In the genomic region with DNA sequence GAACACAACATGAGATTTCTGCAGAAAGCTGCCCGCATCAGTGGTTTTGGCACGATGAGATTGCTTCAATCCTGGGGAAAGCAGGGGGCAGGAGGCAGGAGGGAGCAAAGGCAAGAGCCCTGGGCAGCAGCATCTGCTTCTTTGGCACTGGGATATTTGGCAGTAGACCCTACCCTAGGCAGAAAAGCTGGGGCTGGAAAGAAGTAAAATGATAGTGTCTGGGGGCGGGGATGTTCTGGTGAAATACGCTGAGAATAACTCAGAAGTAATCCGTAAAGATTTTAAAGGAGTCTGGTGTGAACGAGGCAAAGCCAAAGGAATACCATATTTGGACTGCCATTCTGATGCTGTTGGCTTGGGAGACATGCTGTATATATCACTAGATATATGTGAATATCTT, we compare ENCODE assay signal across 21 cellular contexts.
"Had no signal": no experiment of that assay in that cellular context is flagged by ENCODE, and none has a peak within 500 bp of the region (broad histone marks: within the 10 kb centered on the region; RNA-seq: fewer than 3 reads in every experiment).

No MANE protein-coding gene starts in this region.

- ATAC-seq: activated naive CD4-positive, alpha-beta T cell treated with anti-CD3 and anti-CD28 coated beads, Interleukin-2, amount 50 U/mL, for 72 hours; activated T-cell treated with anti-CD3 and anti-CD28 coated beads, Interleukin-2, amount 50 U/mL, for 72 hours; pancreas; right lobe of liver; stimulated activated effector memory CD8-positive, alpha-beta T cell treated with anti-CD3 and anti-CD28 coated beads, Interleukin-12 subunit alpha, Interleukin-12 subunit beta, amount 100 ng/mL, for 72 hours; T-helper 17 cell had no signal

- H3K27me3 Mint-ChIP-seq: naive B cell had no signal

- H3K4me1 ChIP-seq: colonic mucosa, esophagus squamous epithelium, left ventricle myocardium inferior, pancreas, right lobe of liver had no signal

- H3K4me3 ChIP-seq: adrenal gland, cardiac muscle cell, colonic mucosa, esophagus squamous epithelium, left ventricle myocardium inferior, pancreas, right lobe of liver, tibial nerve had no signal

- H3K36me3 Mint-ChIP-seq: activated naive CD4-positive, alpha-beta T cell treated with anti-CD3 and anti-CD28 coated beads, Interleukin-2, amount 50 U/mL, for 72 hours; immature natural killer cell; stimulated activated effector memory CD8-positive, alpha-beta T cell treated with anti-CD3 and anti-CD28 coated beads, Interleukin-12 subunit alpha, Interleukin-12 subunit beta, amount 100 ng/mL, for 72 hours had no signal

- H3K4me3 Mint-ChIP-seq: activated T-cell treated with anti-CD3 and anti-CD28 coated beads, Interleukin-2, amount 50 U/mL, for 72 hours; immature natural killer cell; naive B cell; stimulated activated effector memory CD8-positive, alpha-beta T cell treated with anti-CD3 and anti-CD28 coated beads, Interleukin-12 subunit alpha, Interleukin-12 subunit beta, amount 100 ng/mL, for 72 hours; T-helper 17 cell had no signal

- H3K36me3 ChIP-seq: adrenal gland, cardiac muscle cell, colonic mucosa, esophagus squamous epithelium, left ventricle myocardium inferior, pancreas, right lobe of liver, tibial nerve had no signal

- H3K9me3 ChIP-seq: adrenal gland, colonic mucosa, esophagus squamous epithelium, left ventricle myocardium inferior, pancreas, right lobe of liver, tibial nerve had no signal

- H3K27ac Mint-ChIP-seq: activated naive CD4-positive, alpha-beta T cell treated with anti-CD3 and anti-CD28 coated beads, Interleukin-2, amount 50 U/mL, for 72 hours; activated T-cell treated with anti-CD3 and anti-CD28 coated beads, Interleukin-2, amount 50 U/mL, for 72 hours; immature natural killer cell; stimulated activated effector memory CD8-positive, alpha-beta T cell treated with anti-CD3 and anti-CD28 coated beads, Interleukin-12 subunit alpha, Interleukin-12 subunit beta, amount 100 ng/mL, for 72 hours; T-helper 17 cell had no signal

- H3K27me3 ChIP-seq: adrenal gland, cardiac muscle cell, colonic mucosa, esophagus squamous epithelium, right lobe of liver, tibial nerve had no signal

- DNase-seq: activated CD4-positive, alpha-beta T cell treated with anti-CD3 and anti-CD28 coated beads for 1 hour; activated gamma-delta T cell; activated T-cell treated with anti-CD3 and anti-CD28 coated beads, Interleukin-2, amount 50 U/mL, for 72 hours; adrenal gland; colonic mucosa; effector CD4-positive, alpha-beta T cell; esophagus squamous epithelium; immature natural killer cell; kidney glomerular epithelial cell; left ventricle myocardium inferior; naive B cell; pancreas; right lobe of liver; small intestine; stimulated activated CD4-positive, alpha-beta T cell treated with anti-CD3 and anti-CD28 coated beads, Interleukin-4, amount 100 ng/mL, for 1 hour; T-helper 17 cell had no signal

- H3K27ac ChIP-seq: adrenal gland, cardiac muscle cell, colonic mucosa, esophagus squamous epithelium, left ventricle myocardium inferior, pancreas, right lobe of liver, VCaP had no signal

- H3K9me3 Mint-ChIP-seq: immature natural killer cell; stimulated activated effector memory CD8-positive, alpha-beta T cell treated with anti-CD3 and anti-CD28 coated beads, Interleukin-12 subunit alpha, Interleukin-12 subunit beta, amount 100 ng/mL, for 72 hours had no signal

- H3K4me1 Mint-ChIP-seq: immature natural killer cell; naive B cell; stimulated activated effector memory CD8-positive, alpha-beta T cell treated with anti-CD3 and anti-CD28 coated beads, Interleukin-12 subunit alpha, Interleukin-12 subunit beta, amount 100 ng/mL, for 72 hours; T-helper 17 cell had no signal
